Comparison of ENCODE assay signal across 30 cellular contexts in genomic region chr11:64445651-64446050, GRCh38.
DNase-seq lines count a peak whose midpoint lies in the region; ATAC-seq and TF ChIP-seq lines count a peak whose summit lies in the region.
"Had no signal": no experiment of that assay in that cellular context is flagged by ENCODE, and none has a peak within 500 bp of the region (broad histone marks: within the 10 kb centered on the region; RNA-seq: fewer than 3 reads in every experiment).

No MANE protein-coding gene starts in this region.

- H3K27ac ChIP-seq in mammary epithelial cell (ENCODE audit: insufficient read depth, low read depth, low read length), result no peak overlapping the region
- H3K27ac ChIP-seq: C4-2B had no signal

- H4K20me1 ChIP-seq in mammary epithelial cell (ENCODE audit: insufficient read depth, low read length), result no peaks in the 10 kb centered on the region

- H3K27me3 Mint-ChIP-seq in MCF 10A (ENCODE audit: insufficient read depth, unreplicated experiment) (peaks cover 64% of the 10 kb centered on the region), T-cell (peaks cover 11 to 15% of the 10 kb centered on the region in 2 donors)

- no peaks in the 10 kb centered on the region for H3K36me3 ChIP-seq in mammary epithelial cell (ENCODE audit: insufficient read depth, low read length)
- H3K36me3 ChIP-seq: HAP-1 had no signal

- H3K4me3 ChIP-seq in mammary epithelial cell (replicated peaks in 1 of 3; ENCODE audit: insufficient read depth in 1 of 3, low read depth in 2 of 3, low read length in 3 of 3), result no peak overlapping the region
- H3K4me3 ChIP-seq: GM12878, HAP-1 had no signal

- H3K9me3 Mint-ChIP-seq in MCF 10A (ENCODE audit: unreplicated experiment) (no peaks in the 10 kb centered on the region), T-cell (no peaks in the 10 kb centered on the region)
- H3K9me3 Mint-ChIP-seq: CD8-positive, alpha-beta T cell; HFFc6 had no signal

- in situ Hi-C loops in mammary epithelial cell (cut with MboI; ENCODE audit: low sequenced_read_pairs in 2 of 2), result no loop called here

- 90% methylated on average over 4 of the region's 4 CpGs for WGBS in mammary epithelial cell (ENCODE audit: low coverage, missing lambda C conversion rate)

- dilution Hi-C loops in mammary epithelial cell (cut with HindIII; ENCODE audit: low sequenced_read_pairs), result loop anchor here (5.0 kb wide), 1 partner anchor 97 kb away; no protein-coding TSS in a partner anchor

- POLR2A ChIA-PET in MCF 10A (lab: Yijun Ruan, JAX), result no interaction called here
- POLR2A ChIA-PET in T-cell (lab: Charles Lee), result no interaction called here

- no peaks in the 10 kb centered on the region for H3K9me3 ChIP-seq in mammary epithelial cell (replicated peaks; ENCODE audit: insufficient read depth, low read length)
- H3K9me3 ChIP-seq: Caco-2, HAP-1 had no signal

- BruUV-seq in mammary epithelial cell (replicated peaks; lab: Mats Ljungman, UMichigan) (no TSS peak), MCF 10A (replicated peaks; lab: Mats Ljungman, UMichigan) (no TSS peak)

- H3K79me2 ChIP-seq in mammary epithelial cell (ENCODE audit: insufficient read depth, low read length), result no peaks in the 10 kb centered on the region

- H3K4me1 ChIP-seq in mammary epithelial cell (ENCODE audit: insufficient read depth, low read length), result peaks cover 13% of the 10 kb centered on the region

- TF ChIP-seq CTCF in mammary epithelial cell (conservative IDR thresholded peaks at IDR 0.05 in 1 of 2, IDR thresholded peaks at IDR 0.05 in 1 of 2; ENCODE audit: extremely low read depth in 1 of 2, insufficient read depth in 1 of 2, low read depth in 1 of 2, low read length in 2 of 2), result no peak
- TF ChIP-seq CTCF in MCF 10A (IDR thresholded peaks at IDR 0.05; ENCODE audit: unreplicated experiment), result no peak

- intact Hi-C loops in mammary epithelial cell (cut with micrococcal nuclease) (no loop called here), MCF 10A (cut with micrococcal nuclease) (no loop called here)

- H2AFZ ChIP-seq in mammary epithelial cell (ENCODE audit: low read depth, low read length), result peak overlapping the region; percentile 9

- no peak overlapping the region for H3K4me2 ChIP-seq in mammary epithelial cell (ENCODE audit: insufficient read depth, low read depth, low read length)

- H3K9ac ChIP-seq in mammary epithelial cell (ENCODE audit: insufficient read depth, low read length), result no peak overlapping the region

- no peaks in the 10 kb centered on the region for H3K27me3 ChIP-seq in mammary epithelial cell (ENCODE audit: insufficient read depth, low read length)

- no peak for ATAC-seq in T-cell (replicated peaks in 1 of 4)
- ATAC-seq: CD8-positive, alpha-beta T cell; GM12878; HepG2; PC-3; Right ventricle myocardium inferior had no signal

- H3K4me3 Mint-ChIP-seq in MCF 10A (ENCODE audit: unreplicated experiment), result no peak overlapping the region
- H3K4me3 Mint-ChIP-seq in T-cell, result no peak overlapping the region
- H3K4me3 Mint-ChIP-seq: CD8-positive, alpha-beta T cell; HFFc6 had no signal

- H3K4me1 Mint-ChIP-seq in MCF 10A (ENCODE audit: insufficient read depth, unreplicated experiment), result peaks cover 7% of the 10 kb centered on the region
- peaks cover 15 to 19% (median 18%) of the 10 kb centered on the region in 3 donors for H3K4me1 Mint-ChIP-seq in T-cell

- CTCF ChIA-PET in mammary epithelial cell (lab: Charles Lee; ENCODE audit: low non-redundant PET), result no interaction called here
- CTCF ChIA-PET in MCF 10A (lab: Yijun Ruan, JAX), result interaction anchor here (0.8 to 2.3 kb wide), 6 partner anchors 9 to 226 kb away, joined by 3 to 12 read pairs (median 4); no protein-coding TSS in a partner anchor
- CTCF ChIA-PET in T-cell (lab: Charles Lee), result interaction anchor here in 1 of 2 donors (0.6 kb wide), 1 partner anchor 412 kb away, joined by 5 read pairs; no protein-coding TSS in a partner anchor

- no peak overlapping the region for H3K27ac Mint-ChIP-seq in MCF 10A (ENCODE audit: low read depth, unreplicated experiment)
- H3K27ac Mint-ChIP-seq in T-cell, result no peak overlapping the region
- H3K27ac Mint-ChIP-seq: CD8-positive, alpha-beta T cell; HFFc6 had no signal

- DNase-seq in mammary epithelial cell (no peak), MCF 10A (ENCODE audit: unreplicated experiment) (no peak), RPMI8226 (peak; percentile 81), mesenteric fat pad (ENCODE audit: low spot score) (peak; percentile 33), T-cell (no peak), dermis blood vessel endothelial cell (no peak)
- no peak for DNase-seq in stimulated activated CD4-positive, alpha-beta T cell treated with anti-CD3 and anti-CD28 coated beads, Interleukin-2, amount 100 ng/mL, for 48 hours
- DNase-seq: Caco-2; CD8-positive, alpha-beta T cell; DMS 273 treated with DMSO at 0.1 percent for 48 hours; DMS79; EL; GDM1; GOT3; HFFc6; MM.1S; NCI-H1092 treated with DMSO at 0.1 percent for 48 hours; NCI-H1436; NCI-H187; NCI-H2081 treated with DMSO at 0.1 percent for 48 hours; NCI-H226; NCI-H510A; NCI-H69; T-helper 1 cell had no signal

- H3K36me3 Mint-ChIP-seq in MCF 10A (ENCODE audit: insufficient read depth, unreplicated experiment), result no peaks in the 10 kb centered on the region
- no peaks in the 10 kb centered on the region for H3K36me3 Mint-ChIP-seq in T-cell
- H3K36me3 Mint-ChIP-seq: CD8-positive, alpha-beta T cell had no signal

Comparison
In these comparisons a context has a peak if more than half of its experiments do, and no peak if none do; other contexts are left out.
1. DNase-seq: peak in RPMI8226 (single experiment) and mesenteric fat pad (single experiment); none in mammary epithelial cell (single experiment), MCF 10A (single experiment), T-cell (0 of 34), stimulated activated CD4-positive, alpha-beta T cell treated with anti-CD3 and anti-CD28 coated beads, Interleukin-2, amount 100 ng/mL, for 48 hours (0 of 2) and dermis blood vessel endothelial cell (single experiment).